In the genomic region with DNA sequence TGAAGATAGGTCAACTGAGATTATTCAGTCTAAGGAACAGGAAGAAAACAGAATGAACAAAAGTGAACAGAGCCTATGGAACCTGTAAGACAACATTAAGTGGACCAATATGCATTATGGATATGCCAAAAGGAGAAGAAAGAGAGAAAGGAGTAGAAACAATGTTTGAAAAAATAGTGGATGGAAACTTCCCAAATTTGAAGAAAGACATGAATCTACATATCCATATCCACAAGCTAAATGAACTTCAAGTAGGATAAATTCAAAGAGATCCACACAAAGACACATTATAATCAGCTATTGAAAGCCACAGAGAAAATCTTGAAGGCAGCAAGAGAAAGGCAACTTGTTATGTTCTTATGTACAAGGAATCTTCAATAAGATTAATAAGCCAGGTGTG, we compare ENCODE assay signal across 28 cellular contexts.
"Had no signal": no experiment of that assay in that cellular context is flagged by ENCODE, and none has a peak within 500 bp of the region (broad histone marks: within the 10 kb centered on the region; RNA-seq: fewer than 3 reads in every experiment).

No MANE protein-coding gene starts in this region.

- H3K4me1 Mint-ChIP-seq: nephron progenitor cell; neural crest cell; stimulated activated effector memory CD8-positive, alpha-beta T cell treated with anti-CD3 and anti-CD28 coated beads, Interleukin-12 subunit alpha, Interleukin-12 subunit beta, amount 100 ng/mL, for 72 hours; stimulated activated naive B cell treated with anti-CD40 and anti-IgM and Interleukin-4, amounts not matched to agents 10 μg/mL and 1 μg/mL and 100 μg/mL, for 72 hours had no signal

- H3K36me3 ChIP-seq: ovary, right lobe of liver had no signal

- H3K27me3 Mint-ChIP-seq: natural killer cell treated with Interleukin-12 subunit alpha and Interleukin-12 subunit beta and Interleukin-15 and Interleukin-18, amount 100 ng/mL, for 72 hours; progenitor cell of endocrine pancreas; stimulated activated naive B cell treated with anti-CD40 and anti-IgM and Interleukin-4, amounts not matched to agents 10 μg/mL and 1 μg/mL and 100 μg/mL, for 72 hours; stimulated activated naive CD8-positive, alpha-beta T cell treated with anti-CD3 and anti-CD28 coated beads, Interleukin-15, Interleukin-2, amounts not matched to agents 100 ng/mL and 50 ng/mL, for 24 hours had no signal

- H3K4me1 ChIP-seq: parathyroid adenoma, psoas muscle, right lobe of liver, thyroid gland, tibial nerve, upper lobe of left lung, vagina had no signal

- H3K27me3 ChIP-seq: ovary, right lobe of liver, sigmoid colon, stomach, thyroid gland, tibial nerve, upper lobe of left lung, vagina had no signal

- H3K9ac ChIP-seq: parathyroid adenoma had no signal

- H3K4me3 Mint-ChIP-seq: natural killer cell treated with Interleukin-12 subunit alpha and Interleukin-12 subunit beta and Interleukin-15 and Interleukin-18, amount 100 ng/mL, for 72 hours; nephron progenitor cell; neural crest cell; stimulated activated effector memory CD8-positive, alpha-beta T cell treated with anti-CD3 and anti-CD28 coated beads, Interleukin-12 subunit alpha, Interleukin-12 subunit beta, amount 100 ng/mL, for 72 hours; stimulated activated naive B cell treated with anti-CD40 and anti-IgM and Interleukin-4, amounts not matched to agents 10 μg/mL and 1 μg/mL and 100 μg/mL, for 72 hours; stimulated activated naive CD8-positive, alpha-beta T cell treated with anti-CD3 and anti-CD28 coated beads, Interleukin-15, Interleukin-2, amounts not matched to agents 100 ng/mL and 50 ng/mL, for 24 hours had no signal

- H3K27ac ChIP-seq: ovary, parathyroid adenoma, psoas muscle, right lobe of liver, sigmoid colon, stomach, thoracic aorta, thyroid gland, tibial nerve, upper lobe of left lung, vagina had no signal

- H3K27ac Mint-ChIP-seq: natural killer cell treated with Interleukin-12 subunit alpha and Interleukin-12 subunit beta and Interleukin-15 and Interleukin-18, amount 100 ng/mL, for 72 hours; nephron progenitor cell; progenitor cell of endocrine pancreas; stimulated activated effector memory CD8-positive, alpha-beta T cell treated with anti-CD3 and anti-CD28 coated beads, Interleukin-12 subunit alpha, Interleukin-12 subunit beta, amount 100 ng/mL, for 72 hours; stimulated activated naive B cell treated with anti-CD40 and anti-IgM and Interleukin-4, amounts not matched to agents 10 μg/mL and 1 μg/mL and 100 μg/mL, for 72 hours; stimulated activated naive CD8-positive, alpha-beta T cell treated with anti-CD3 and anti-CD28 coated beads, Interleukin-15, Interleukin-2, amounts not matched to agents 100 ng/mL and 50 ng/mL, for 24 hours had no signal

- ATAC-seq: natural killer cell treated with Interleukin-12 subunit alpha and Interleukin-12 subunit beta and Interleukin-15 and Interleukin-18, amount 100 ng/mL, for 72 hours; psoas muscle; right cardiac atrium; right lobe of liver; stimulated activated effector memory CD8-positive, alpha-beta T cell treated with anti-CD3 and anti-CD28 coated beads, Interleukin-12 subunit alpha, Interleukin-12 subunit beta, amount 100 ng/mL, for 72 hours; stimulated activated naive B cell treated with anti-CD40 and anti-IgM and Interleukin-4, amounts not matched to agents 10 μg/mL and 1 μg/mL and 100 μg/mL, for 72 hours had no signal

- H3K9me3 ChIP-seq: ovary, psoas muscle, right lobe of liver, thyroid gland had no signal

- H3K36me3 Mint-ChIP-seq: stimulated activated effector memory CD8-positive, alpha-beta T cell treated with anti-CD3 and anti-CD28 coated beads, Interleukin-12 subunit alpha, Interleukin-12 subunit beta, amount 100 ng/mL, for 72 hours had no signal

- DNase-seq: nephron progenitor cell; occipital lobe; ovary; posterior cingulate gyrus; psoas muscle; right cardiac atrium; right lobe of liver; sigmoid colon; small intestine; stimulated activated CD4-positive, alpha-beta T cell treated with anti-CD3 and anti-CD28 coated beads, Interleukin-15, amount 100 ng/mL, for 24 hours; stimulated activated CD4-positive, alpha-beta T cell treated with anti-CD3 and anti-CD28 coated beads, Interleukin-2, amount 100 ng/mL, for 24 hours; stimulated activated CD4-positive, alpha-beta T cell treated with anti-CD3 and anti-CD28 coated beads, Interleukin-2, amount 100 ng/mL, for 48 hours; stimulated activated CD4-positive, alpha-beta T cell treated with anti-CD3 and anti-CD28 coated beads, Interleukin-4, amount 100 ng/mL, for 24 hours; stimulated activated naive B cell treated with anti-CD40 and anti-IgM and Interleukin-4, amounts not matched to agents 10 μg/mL and 1 μg/mL and 100 μg/mL, for 72 hours; stimulated activated naive CD4-positive, alpha-beta T cell treated with Interleukin-2 at 50 U/mL for 16 hours; stomach; thyroid gland; trophoblast cell; upper lobe of left lung had no signal

- H3K4me3 ChIP-seq: ovary, psoas muscle, right lobe of liver, sigmoid colon, stomach, thoracic aorta, thyroid gland, tibial nerve, upper lobe of left lung, vagina had no signal

- H2AFZ ChIP-seq: parathyroid adenoma had no signal
